8 cellular contexts compared by ENCODE assay signal in genomic region chr3:30681276-30682211, GRCh38.
DNase-seq lines count a peak whose midpoint lies in the region; ATAC-seq lines count a peak whose summit lies in the region.

No MANE protein-coding gene starts in this region.

- peak overlapping the region; percentile 68 for H3K27ac ChIP-seq in angular gyrus (ENCODE audit: low read depth, low read length)
- H3K27ac ChIP-seq in stomach smooth muscle (ENCODE audit: low read length): peak overlapping the region; percentile 53

- no peaks in the 10 kb centered on the region for H3K9me3 ChIP-seq in stomach smooth muscle (ENCODE audit: control insufficient read depth in 2 of 2, low read length in 2 of 2)

- no peak overlapping the region for H3K9ac ChIP-seq in stomach smooth muscle (ENCODE audit: low read length in 2 of 2)

- peaks cover 23% of the 10 kb centered on the region for H3K4me1 ChIP-seq in stomach smooth muscle (ENCODE audit: control insufficient read depth, insufficient read depth, low read length)

- peak; percentile 34 for DNase-seq in HT-29 (ENCODE audit: low spot score)
- DNase-seq in left colon: no peak

- H3K36me3 ChIP-seq in stomach smooth muscle (ENCODE audit: control insufficient read depth in 2 of 2, insufficient read depth in 2 of 2, low read length in 2 of 2): peaks cover 14 to 15% of the 10 kb centered on the region in 2 donors

- no peak overlapping the region for H3K4me3 ChIP-seq in stomach smooth muscle (ENCODE audit: low read length in 2 of 2)

- no peaks in the 10 kb centered on the region for H3K27me3 ChIP-seq in stomach smooth muscle (ENCODE audit: control insufficient read depth in 1 of 2, insufficient read depth in 2 of 2, low read length in 2 of 2)

- ATAC-seq in left colon (peak; percentile 13), GM21737 (IDR thresholded peaks at IDR 0.05; ENCODE audit: unreplicated experiment) (no peak), HG02970 (IDR thresholded peaks at IDR 0.05; ENCODE audit: low FRiP score, unreplicated experiment) (no peak), HG03439 (IDR thresholded peaks at IDR 0.05; ENCODE audit: unreplicated experiment) (no peak), HG03139 (IDR thresholded peaks at IDR 0.05; ENCODE audit: unreplicated experiment) (no peak)

- intact Hi-C loops in left colon (cut with DNase I, micrococcal nuclease): no loop called here
